ENCODE assay signal across 9 cellular contexts in genomic region chr19:8831832-8832131, GRCh38. TPM values are rescaled to one million over a fixed set of nuclear protein-coding genes. Genes with fewer than 3 reads are reported as not detected.
DNase-seq lines count a peak whose midpoint lies in the region; ATAC-seq and TF ChIP-seq lines count a peak whose summit lies in the region.
"Had no signal": no experiment of that assay in that cellular context is flagged by ENCODE, and none has a peak within 500 bp of the region (broad histone marks: within the 10 kb centered on the region; RNA-seq: fewer than 3 reads in every experiment).

No MANE protein-coding gene starts in this region.

- TF ChIP-seq CTCF in A673 (conservative IDR thresholded peaks at IDR 0.05; ENCODE audit: low read depth, low read length), result no peak
- TF ChIP-seq CTCF in astrocyte of the cerebellum (IDR thresholded peaks at IDR 0.05; ENCODE audit: low read depth, low read length, missing control alignments), result no peak
- TF ChIP-seq CTCF in lower leg skin (IDR thresholded peaks at IDR 0.05), result no peak

- DNase-seq in A673 (ENCODE audit: low spot score) (no peak), astrocyte of the cerebellum (ENCODE audit: low read depth) (no peak), lower leg skin (ENCODE audit: low spot score in 2 of 2) (peak in 1 of 2 donors; percentile 26), dedifferentiated amniotic fluid mesenchymal stem cell (ENCODE audit: extremely low spot score) (no peak), DMS153 treated with DMSO at 0.1 percent for 48 hours (lab: John Stamatoyannopoulos, UW; ENCODE audit: unreplicated experiment) (no peak)

- H3K27me3 ChIP-seq in A673 (replicated peaks; ENCODE audit: insufficient read depth, low read depth, low read length, poor library complexity), result no peaks in the 10 kb centered on the region

- ATAC-seq in GM18867 (IDR thresholded peaks at IDR 0.05; ENCODE audit: unreplicated experiment) (peak; percentile 18), HG03469 (IDR thresholded peaks at IDR 0.05; ENCODE audit: unreplicated experiment) (peak; percentile 17)

- intact Hi-C loops in A673 (cut with micrococcal nuclease; ENCODE audit: unreplicated experiment) (no loop called here), lower leg skin (cut with DNase I; ENCODE audit: low total_unique reads) (no loop called here)

- no TSS peak for BruUV-seq in A673 (replicated peaks; lab: Mats Ljungman, UMichigan)

- H3K27ac ChIP-seq in A673 (ENCODE audit: low read depth, low read length, poor library complexity, severe bottlenecking) (peak overlapping the region; percentile 98), urinary bladder (ENCODE audit: low read depth) (peak overlapping the region; percentile 95)

- 1% methylated on average over 12 to 14 of the region's 16 CpGs for WGBS in lower leg skin, 2 donors
- WGBS in urinary bladder, result under 1% methylated on average over 16 of the region's 16 CpGs

- TF ChIP-seq POLR2A in lower leg skin (IDR thresholded peaks at IDR 0.05), result no peak

- POLR2A ChIA-PET in A673 (lab: Charles Lee; ENCODE audit: low non-redundant PET), result no interaction called here

- CTCF ChIA-PET in A673 (lab: Charles Lee), result no interaction called here

- H3K4me1 ChIP-seq in A673 (ENCODE audit: insufficient read depth, low read length, poor library complexity, severe bottlenecking) (peaks cover 7% of the 10 kb centered on the region), urinary bladder (ENCODE audit: insufficient read depth) (peaks cover 1% of the 10 kb centered on the region)

- in situ Hi-C loops in astrocyte of the cerebellum (cut with HindIII; ENCODE audit: low sequenced_read_pairs), result no loop called here

- H3K36me3 ChIP-seq in A673 (ENCODE audit: insufficient read depth, low read length, poor library complexity, severe bottlenecking) (peaks cover 4% of the 10 kb centered on the region), urinary bladder (ENCODE audit: insufficient read depth) (no peaks in the 10 kb centered on the region)

- H3K9me3 ChIP-seq in A673 (ENCODE audit: low read depth, low read length, poor library complexity, severe bottlenecking), result no peaks in the 10 kb centered on the region

- H3K4me3 ChIP-seq in A673 (ENCODE audit: low read depth, low read length, poor library complexity, severe bottlenecking) (peak overlapping the region; percentile 88), astrocyte of the cerebellum (ENCODE audit: low read depth, low read length) (peak overlapping the region; percentile 79), lower leg skin (ENCODE audit: low read depth, poor library complexity, severe bottlenecking) (peak overlapping the region; percentile 68), urinary bladder (ENCODE audit: low read depth, low read length) (peak overlapping the region; percentile 87)

RNA-seq across cellular contexts. Expression of gene ZNF558, which starts 0.3 kb away (rescaled TPM):
- total RNA-seq in A673 (2021), result 18.7 and 20.6 TPM in 2 replicates
- 10 to 100 TPM; 17.0 to 47.1 (median 29.5) TPM for total RNA-seq in lower leg skin
- total RNA-seq in urinary bladder, result 36.0 TPM
- polyA plus RNA-seq in urinary bladder, result 24.9 TPM

RNA-seq across cellular contexts. Expression of gene MBD3L1, which starts 0.4 kb away (rescaled TPM):
- not detected in 2 replicates for total RNA-seq in A673 (2021)
- not detected for total RNA-seq in lower leg skin
- not detected for total RNA-seq in urinary bladder
- polyA plus RNA-seq in urinary bladder, result not detected
- total RNA-seq: HT1080 had no signal
